Comparison of ENCODE assay signal across 1 cellular context in genomic region chr1:36122062-36122461, GRCh38.
TF ChIP-seq lines count a peak whose summit lies in the region.

No MANE protein-coding gene starts in this region.

TF ChIP-seq in K562, 482 proteins besides CTCF, POLR2A, EP300 and RAD21:
- TF ChIP-seq MIER1 (IDR thresholded peaks at IDR 0.05; ENCODE audit: low read depth) (no peak), BCOR (IDR thresholded peaks at IDR 0.05) (peak; percentile 65), E2F8 (IDR thresholded peaks at IDR 0.05; ENCODE audit: low read depth, partially characterized antibody) (no peak), IFI16 (CRISPR knock-in tag; IDR thresholded peaks at IDR 0.05) (no peak), RBM25 (IDR thresholded peaks at IDR 0.05; ENCODE audit: low read depth, low read length, severe bottlenecking) (peak; percentile 68), MAZ (CRISPR knock-in tag; conservative IDR thresholded peaks at IDR 0.05 in 1 of 2, IDR thresholded peaks at IDR 0.05 in 1 of 2) (no peak)
